ENCODE assay signal across 10 cellular contexts in the genomic region with DNA sequence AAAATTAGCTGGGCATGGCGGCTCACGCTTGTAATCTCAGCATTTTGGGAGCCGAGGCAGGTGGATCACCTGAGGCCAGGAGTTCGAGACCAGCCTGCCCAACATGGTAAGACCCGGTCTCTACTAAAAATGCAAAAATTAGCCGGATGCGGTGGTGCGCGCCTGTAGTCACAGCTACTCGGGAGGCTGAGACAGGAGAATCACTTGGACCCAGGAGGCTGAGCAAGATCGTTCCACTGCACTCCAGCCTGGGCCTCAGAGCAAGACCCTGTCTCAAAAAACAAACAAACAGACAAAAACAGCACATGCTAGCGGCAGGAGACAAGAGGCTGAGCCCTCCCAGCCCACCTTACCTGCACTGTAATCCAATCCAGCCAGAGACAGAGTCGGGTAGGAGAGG. TPM values are rescaled to one million over a fixed set of nuclear protein-coding genes. Genes with fewer than 3 reads are reported as not detected.
DNase-seq lines count a peak whose midpoint lies in the region; ATAC-seq, FAIRE-seq and TF ChIP-seq lines count a peak whose summit lies in the region.
"Had no signal": no experiment of that assay in that cellular context is flagged by ENCODE, and none has a peak within 500 bp of the region (broad histone marks: within the 10 kb centered on the region; RNA-seq: fewer than 3 reads in every experiment).

No MANE protein-coding gene starts in this region.

- peak overlapping the region; percentile 83 for H3K4me3 Mint-ChIP-seq in activated naive CD4-positive, alpha-beta T cell treated with anti-CD3 and anti-CD28 coated beads for 36 hours
- peak overlapping the region; percentile 89 for H3K4me3 Mint-ChIP-seq in activated naive CD8-positive, alpha-beta T cell

- H3K4me1 ChIP-seq in right lobe of liver = peaks cover 0 to 73% (median 27%) of the 10 kb centered on the region in 4 donors
- H3K4me1 ChIP-seq in upper lobe of left lung = peaks cover 13 to 23% (median 18%) of the 10 kb centered on the region in 4 donors

- H3K9me3 ChIP-seq in right lobe of liver = no peaks in the 10 kb centered on the region
- no peaks in the 10 kb centered on the region for H3K9me3 ChIP-seq in upper lobe of left lung

- H3K4me3 ChIP-seq in right lobe of liver (peak overlapping the region in 2 of 3 donors; percentile 83 to 93), upper lobe of left lung (peak overlapping the region in 3 of 4 donors; percentile 63 to 93 (median 82))

- 90% methylated on average over 9 of the region's 13 CpGs for WGBS in right lobe of liver (ENCODE audit: insufficient coverage, low coverage, low lambda C conversion rate, missing lambda C conversion rate)
- 83 to 84% methylated on average over 13 of the region's 13 CpGs for WGBS in upper lobe of left lung, 2 donors

- peaks cover 27% of the 10 kb centered on the region for H3K4me1 Mint-ChIP-seq in activated naive CD4-positive, alpha-beta T cell treated with anti-CD3 and anti-CD28 coated beads for 36 hours (ENCODE audit: low read depth)
- peaks cover 23% of the 10 kb centered on the region for H3K4me1 Mint-ChIP-seq in activated naive CD8-positive, alpha-beta T cell (ENCODE audit: low read depth)

- H3K36me3 ChIP-seq in right lobe of liver (peaks cover 0 to under 1% (median 0%) of the 10 kb centered on the region in 4 donors), upper lobe of left lung (peaks cover 0 to 7% (median 2%) of the 10 kb centered on the region in 4 donors)

- no peaks in the 10 kb centered on the region for H3K27me3 ChIP-seq in right lobe of liver
- H3K27me3 ChIP-seq in upper lobe of left lung = no peaks in the 10 kb centered on the region

- no peak for DNase-seq in activated naive CD4-positive, alpha-beta T cell treated with anti-CD3 and anti-CD28 coated beads for 36 hours
- no peak for DNase-seq in activated naive CD4-positive, alpha-beta T cell treated with anti-CD3 and anti-CD28 coated beads, Interleukin-2, amount 50 U/mL, for 16 hours
- DNase-seq in right lobe of liver (no peak), upper lobe of left lung (no peak), GM12891 (ENCODE audit: insufficient read length, low spot score) (no peak), NCI-H128 (lab: John Stamatoyannopoulos, UW; ENCODE audit: unreplicated experiment) (no peak)
- DNase-seq: COR-L47, cortex of kidney had no signal

- intact Hi-C loops in activated naive CD4-positive, alpha-beta T cell treated with anti-CD3 and anti-CD28 coated beads for 36 hours (cut with micrococcal nuclease) = loop anchor here (2.0 kb wide), 3 partner anchors 51 to 527 kb away; partner anchors contain the start of genes DOLK, NUP188, SH3GLB2 and SPTAN1
- intact Hi-C loops in right lobe of liver (cut with DNase I) = no loop called here

- no peak for FAIRE-seq in GM12891 (lab: Jason Lieb, UNC)

- TF ChIP-seq EP300 in upper lobe of left lung (IDR thresholded peaks at IDR 0.05) = no peak

- TF ChIP-seq CTCF in right lobe of liver (IDR thresholded peaks at IDR 0.05) (no peak), upper lobe of left lung (IDR thresholded peaks at IDR 0.05) (no peak)

- no peaks in the 10 kb centered on the region for H3K36me3 Mint-ChIP-seq in activated naive CD4-positive, alpha-beta T cell treated with anti-CD3 and anti-CD28 coated beads for 36 hours (ENCODE audit: low read depth)
- no peaks in the 10 kb centered on the region for H3K36me3 Mint-ChIP-seq in activated naive CD8-positive, alpha-beta T cell

- TF ChIP-seq POLR2A in right lobe of liver (IDR thresholded peaks at IDR 0.05) (no peak), upper lobe of left lung (IDR thresholded peaks at IDR 0.05) (no peak), GM12891 (IDR thresholded peaks at IDR 0.05; ENCODE audit: low read depth, low read length) (no peak)

- no peak overlapping the region for H3K27ac Mint-ChIP-seq in activated naive CD4-positive, alpha-beta T cell treated with anti-CD3 and anti-CD28 coated beads for 36 hours
- no peak overlapping the region for H3K27ac Mint-ChIP-seq in activated naive CD8-positive, alpha-beta T cell

- no peaks in the 10 kb centered on the region for H3K27me3 Mint-ChIP-seq in activated naive CD4-positive, alpha-beta T cell treated with anti-CD3 and anti-CD28 coated beads for 36 hours (ENCODE audit: low read depth)
- no peaks in the 10 kb centered on the region for H3K27me3 Mint-ChIP-seq in activated naive CD8-positive, alpha-beta T cell

- ATAC-seq in right lobe of liver (no peak), upper lobe of left lung (ENCODE audit: low FRiP score in 2 of 2) (no peak), GM21723 (IDR thresholded peaks at IDR 0.05; ENCODE audit: unreplicated experiment) (no peak)

- CTCF ChIA-PET in activated naive CD4-positive, alpha-beta T cell treated with anti-CD3 and anti-CD28 coated beads for 36 hours (lab: Charles Lee) = interaction anchor here (1.1 kb wide), 1 partner anchor 11 kb away, joined by 4 read pairs; no protein-coding TSS in a partner anchor

- H3K27ac ChIP-seq in right lobe of liver (peak overlapping the region in 1 of 3 donors; percentile 77), upper lobe of left lung (no peak overlapping the region)

- no peaks in the 10 kb centered on the region for H3K9me3 Mint-ChIP-seq in activated naive CD4-positive, alpha-beta T cell treated with anti-CD3 and anti-CD28 coated beads for 36 hours
- H3K9me3 Mint-ChIP-seq in activated naive CD8-positive, alpha-beta T cell (ENCODE audit: low read depth) = no peaks in the 10 kb centered on the region

TF ChIP-seq in GM12891, 5 proteins besides CTCF, POLR2A, EP300 and RAD21:
- TF ChIP-seq PAX5 (IDR thresholded peaks at IDR 0.05; ENCODE audit: insufficient read depth, low read length, severe bottlenecking) = no peak
- no peak for TF ChIP-seq POU2F2 (IDR thresholded peaks at IDR 0.05; ENCODE audit: low read depth, low read length)
- no peak for TF ChIP-seq POLR2AphosphoS5 (IDR thresholded peaks at IDR 0.05; ENCODE audit: low read depth, low read length)
- TF ChIP-seq SPI1 (IDR thresholded peaks at IDR 0.05; ENCODE audit: low read depth, low read length) = no peak
- TF ChIP-seq TAF1 (IDR thresholded peaks at IDR 0.05; ENCODE audit: low read depth, low read length) = no peak
TF ChIP-seq in GM12891: peak in this region for 0.

RNA-seq across cellular contexts. Expression of gene DOLPP1, which starts 1.1 kb away (rescaled TPM):
- total RNA-seq in activated naive CD4-positive, alpha-beta T cell treated with anti-CD3 and anti-CD28 coated beads for 36 hours = 10 to 100 TPM; 15.5 to 19.9 TPM
- total RNA-seq in right lobe of liver (10 to 100 TPM; 10.1 to 16.8 (median 13.3) TPM), upper lobe of left lung (10 to 100 TPM in 2 of 6 donors, 1 to 10 TPM in 4; 3.9 to 14.8 (median 8.2) TPM)
- 6.5 TPM for polyA plus RNA-seq in GM12891 (2012; ENCODE audit: low read depth, missing spikeins)

RNA-seq across cellular contexts. Expression of gene CRAT, which starts 30.8 kb away (rescaled TPM):
- total RNA-seq in activated naive CD4-positive, alpha-beta T cell treated with anti-CD3 and anti-CD28 coated beads for 36 hours = 10 to 100 TPM; 15.0 to 15.8 TPM
- 100 to 1,000 TPM in 4 of 6 experiments, 10 to 100 TPM in 2; 86.1 to 146 (median 104) TPM for total RNA-seq in right lobe of liver
- 10 to 100 TPM; 18.5 to 34.3 (median 26.0) TPM for total RNA-seq in upper lobe of left lung
- 1.9 TPM for polyA plus RNA-seq in GM12891 (2012; ENCODE audit: low read depth, missing spikeins)

RNA-seq across cellular contexts. Expression of gene PTPA, which starts 31.4 kb away (rescaled TPM):
- total RNA-seq in activated naive CD4-positive, alpha-beta T cell treated with anti-CD3 and anti-CD28 coated beads for 36 hours = 10 to 100 TPM; 83.0 to 94.5 TPM
- total RNA-seq in right lobe of liver = 100 to 1,000 TPM in 1 of 6 experiments, 10 to 100 TPM in 5; 55.4 to 123 (median 62.0) TPM
- 100 to 1,000 TPM in 2 of 6 donors, 10 to 100 TPM in 4; 48.2 to 130 (median 67.2) TPM for total RNA-seq in upper lobe of left lung
- polyA plus RNA-seq in GM12891 (2012; ENCODE audit: low read depth, missing spikeins) = 42.1 TPM

RNA-seq across cellular contexts. Expression of gene MIGA2, which starts 43.4 kb away (rescaled TPM):
- 10 to 100 TPM; 36.3 to 42.7 TPM for total RNA-seq in activated naive CD4-positive, alpha-beta T cell treated with anti-CD3 and anti-CD28 coated beads for 36 hours
- total RNA-seq in right lobe of liver = 10 to 100 TPM in 4 of 6 experiments, 1 to 10 TPM in 2; 9.1 to 16.4 (median 10.8) TPM
- 10 to 100 TPM; 18.6 to 95.3 (median 28.6) TPM for total RNA-seq in upper lobe of left lung
- polyA plus RNA-seq in GM12891 (2012; ENCODE audit: low read depth, missing spikeins) = 11.9 TPM

RNA-seq across cellular contexts. Expression of gene SH3GLB2, which starts 51.7 kb away (rescaled TPM):
- total RNA-seq in activated naive CD4-positive, alpha-beta T cell treated with anti-CD3 and anti-CD28 coated beads for 36 hours = 10 to 100 TPM; 38.0 to 38.2 TPM
- total RNA-seq in right lobe of liver = 10 to 100 TPM; 23.7 to 28.3 (median 24.7) TPM
- total RNA-seq in upper lobe of left lung = 100 to 1,000 TPM in 2 of 6 donors, 10 to 100 TPM in 4; 69.6 to 202 (median 94.1) TPM
- 20.6 TPM for polyA plus RNA-seq in GM12891 (2012; ENCODE audit: low read depth, missing spikeins)
